19 cellular contexts compared by ENCODE assay signal in genomic region chr1:175503538-175503937, GRCh38.
"Had no signal": no experiment of that assay in that cellular context is flagged by ENCODE, and none has a peak within 500 bp of the region (broad histone marks: within the 10 kb centered on the region; RNA-seq: fewer than 3 reads in every experiment).

No MANE protein-coding gene starts in this region.

- H3K4me1 ChIP-seq: parathyroid adenoma, sigmoid colon, stomach, testis, tibial artery had no signal

- H3K9me3 ChIP-seq: esophagus squamous epithelium, sigmoid colon, testis had no signal

- H3K9ac ChIP-seq: parathyroid adenoma had no signal

- ATAC-seq: effector memory CD8-positive, alpha-beta T cell; natural killer cell treated with Interleukin-12 subunit alpha and Interleukin-12 subunit beta and Interleukin-15 and Interleukin-18, amount 100 ng/mL, for 72 hours; right cardiac atrium; stimulated activated effector memory CD8-positive, alpha-beta T cell treated with anti-CD3 and anti-CD28 coated beads, Interleukin-12 subunit alpha, Interleukin-12 subunit beta, amount 100 ng/mL, for 72 hours had no signal

- H3K27me3 ChIP-seq: sigmoid colon, testis, tibial artery had no signal

- H3K79me2 ChIP-seq: parathyroid adenoma had no signal

- H2AFZ ChIP-seq: parathyroid adenoma had no signal

- H3K36me3 ChIP-seq: esophagus squamous epithelium, sigmoid colon, stomach, tibial artery had no signal

- H3K27ac ChIP-seq: esophagus squamous epithelium, parathyroid adenoma, sigmoid colon, stomach, testis, tibial artery had no signal

- H3K4me3 ChIP-seq: esophagus squamous epithelium, lung, sigmoid colon, stomach, testis, tibial artery had no signal

- DNase-seq: cerebellar nuclear complex; cortex of kidney; effector memory CD8-positive, alpha-beta T cell; erythroblast; esophagus squamous epithelium; foreskin melanocyte; naive B cell; sigmoid colon; stimulated activated CD4-positive, alpha-beta T cell treated with anti-CD3 and anti-CD28 coated beads, Interleukin-2, amount 100 ng/mL, for 24 hours; stimulated activated CD4-positive, alpha-beta T cell treated with anti-CD3 and anti-CD28 coated beads, Interleukin-4, amount 100 ng/mL, for 24 hours; stimulated activated naive CD4-positive, alpha-beta T cell treated with Interleukin-2 at 50 U/mL for 16 hours; stomach; testis; tibial artery had no signal
